In genomic region chr2:107278672-107279071, GRCh38 we compare ENCODE assay signal across 2 cellular contexts.
TF ChIP-seq lines count a peak whose summit lies in the region.

No MANE protein-coding gene starts in this region.

TF ChIP-seq in GM23338, 12 proteins besides CTCF, POLR2A, EP300 and RAD21:
- TF ChIP-seq ZNF462 (CRISPR knock-in tag; IDR thresholded peaks at IDR 0.05): no peak
TF ChIP-seq in GM23338: peak in this region for 0.

TF ChIP-seq in H1, 55 proteins besides CTCF, POLR2A, EP300 and RAD21:
- TF ChIP-seq ZNF274 (IDR thresholded peaks at IDR 0.05; ENCODE audit: borderline replicate concordance, extremely low read depth, low read length): no peak
- no peak for TF ChIP-seq HDAC2 (IDR thresholded peaks at IDR 0.05; ENCODE audit: borderline replicate concordance in 1 of 2, low read depth in 2 of 2, low read length in 2 of 2)
- TF ChIP-seq TEAD4 (IDR thresholded peaks at IDR 0.05; ENCODE audit: low read depth, low read length): peak; percentile 70; the same call in 1 of the 2 replicates
